In the genomic region with DNA sequence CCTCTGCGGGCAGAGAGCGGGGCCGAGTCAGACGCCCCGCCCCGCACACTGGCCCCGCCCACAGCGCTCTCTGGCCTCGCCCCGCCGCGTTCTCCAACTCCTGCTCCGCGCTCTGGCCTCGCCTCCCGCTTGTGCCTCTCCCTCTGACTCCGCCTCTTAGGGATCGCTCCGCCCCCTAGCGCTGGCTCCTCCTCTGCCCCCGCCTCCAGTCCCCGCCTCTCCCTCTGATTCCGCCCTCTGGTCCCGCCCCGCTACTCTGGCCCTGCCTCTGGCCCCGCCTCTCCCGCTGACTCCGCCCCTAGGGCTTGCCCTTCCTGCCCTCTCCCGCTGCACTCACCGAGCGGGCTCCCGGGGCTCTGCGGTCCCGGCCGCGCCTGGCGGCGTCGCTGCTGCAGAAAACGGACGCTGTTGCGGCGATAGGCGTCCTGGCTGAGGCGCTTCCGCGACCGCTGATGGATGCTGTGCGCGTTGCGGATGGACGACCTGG, we compare ENCODE assay signal across 8 cellular contexts.
DNase-seq lines count a peak whose midpoint lies in the region; ATAC-seq, FAIRE-seq and TF ChIP-seq lines count a peak whose summit lies in the region.
"Not testable (repeated sequence)": the region's sequence is repeated elsewhere in the genome, so short reads cannot be mapped to it uniquely, and the experiment has no call there.

No MANE protein-coding gene starts in this region.

- not testable (repeated sequence) for H3K4me1 Mint-ChIP-seq in stimulated activated naive B cell treated with anti-CD40 and anti-IgM and Interleukin-4, amounts not matched to agents 10 μg/mL and 1 μg/mL and 100 μg/mL, for 72 hours

- H3K27me3 Mint-ChIP-seq in stimulated activated naive B cell treated with anti-CD40 and anti-IgM and Interleukin-4, amounts not matched to agents 10 μg/mL and 1 μg/mL and 100 μg/mL, for 72 hours = not testable (repeated sequence)

- DNase-seq in H54 (ENCODE audit: insufficient read length, low spot score); astrocyte of the spinal cord (ENCODE audit: low read depth, low spot score); hepatocyte (ENCODE audit: low spot score); retinal pigment epithelial cell (ENCODE audit: low read depth): not testable (repeated sequence)
- peak; percentile 94 for DNase-seq in activated CD4-positive, alpha-beta T cell treated with anti-CD3 and anti-CD28 coated beads, Interleukin-2, amount 50 U/mL, for 1 hour
- DNase-seq in stimulated activated naive B cell treated with anti-CD40 and anti-IgM and Interleukin-4, amounts not matched to agents 10 μg/mL and 1 μg/mL and 100 μg/mL, for 72 hours = peak; percentile 89

- TF ChIP-seq CTCF in astrocyte of the spinal cord (IDR thresholded peaks at IDR 0.05; ENCODE audit: low read depth, low read length); hepatocyte (IDR thresholded peaks at IDR 0.05; ENCODE audit: poor library complexity); retinal pigment epithelial cell (conservative IDR thresholded peaks at IDR 0.05; ENCODE audit: low read depth, low read length): not testable (repeated sequence)

- H3K4me1 ChIP-seq in hepatocyte (ENCODE audit: insufficient read depth) = not testable (repeated sequence)

- not testable (repeated sequence) for H4K20me1 ChIP-seq in hepatocyte (ENCODE audit: insufficient read depth, poor library complexity, severe bottlenecking)

- H3K9me3 ChIP-seq in hepatocyte (ENCODE audit: low read depth) = not testable (repeated sequence)

- peak overlapping the region; percentile 29 for H3K4me3 ChIP-seq in astrocyte of the spinal cord (ENCODE audit: low read depth, low read length)
- H3K4me3 ChIP-seq in hepatocyte = not testable (repeated sequence)
- H3K4me3 ChIP-seq in retinal pigment epithelial cell (ENCODE audit: low read length) = peak overlapping the region; percentile 34

- peak overlapping the region; percentile 37 for H3K27ac Mint-ChIP-seq in stimulated activated naive B cell treated with anti-CD40 and anti-IgM and Interleukin-4, amounts not matched to agents 10 μg/mL and 1 μg/mL and 100 μg/mL, for 72 hours

- not testable (repeated sequence) for H3K36me3 ChIP-seq in hepatocyte (replicated peaks; ENCODE audit: insufficient read depth, low read depth)

- in situ Hi-C loops in astrocyte of the spinal cord (cut with HindIII; ENCODE audit: low sequenced_read_pairs) = not testable (repeated sequence)

- not testable (repeated sequence) for H3K27ac ChIP-seq in hepatocyte

- H3K4me3 Mint-ChIP-seq in stimulated activated naive B cell treated with anti-CD40 and anti-IgM and Interleukin-4, amounts not matched to agents 10 μg/mL and 1 μg/mL and 100 μg/mL, for 72 hours = peak overlapping the region; percentile 44 to 61

- TF ChIP-seq POLR2A in GM18505 (IDR thresholded peaks at IDR 0.05; ENCODE audit: borderline replicate concordance, extremely low read depth, insufficient read depth, insufficient read length) = not testable (repeated sequence)
- TF ChIP-seq POLR2A in H54 (IDR thresholded peaks at IDR 0.05; ENCODE audit: low read depth, low read length) = peak; percentile 30; the same call in 1 of the 2 replicates

- ATAC-seq in GM18505 (IDR thresholded peaks at IDR 0.05; ENCODE audit: unreplicated experiment) (peak; percentile 89), HG03520 (IDR thresholded peaks at IDR 0.05; ENCODE audit: unreplicated experiment) (peak; percentile 83)
- peak; percentile 89 to 93 for ATAC-seq in stimulated activated naive B cell treated with anti-CD40 and anti-IgM and Interleukin-4, amounts not matched to agents 10 μg/mL and 1 μg/mL and 100 μg/mL, for 72 hours (replicated peaks)

- H3K36me3 Mint-ChIP-seq in stimulated activated naive B cell treated with anti-CD40 and anti-IgM and Interleukin-4, amounts not matched to agents 10 μg/mL and 1 μg/mL and 100 μg/mL, for 72 hours = not testable (repeated sequence)

- H3K4me2 ChIP-seq in hepatocyte = peak overlapping the region; percentile 74

- H2AFZ ChIP-seq in hepatocyte = not testable (repeated sequence)

- not testable (repeated sequence) for H3K27me3 ChIP-seq in hepatocyte

- WGBS in hepatocyte (ENCODE audit: low lambda C conversion rate, missing lambda C conversion rate) = 0% methylated on average over 8 of the region's 52 CpGs

- H3K9me3 Mint-ChIP-seq in stimulated activated naive B cell treated with anti-CD40 and anti-IgM and Interleukin-4, amounts not matched to agents 10 μg/mL and 1 μg/mL and 100 μg/mL, for 72 hours = not testable (repeated sequence)

- FAIRE-seq in H54 (lab: Jason Lieb, UNC) = peak; percentile 79

- H3K79me2 ChIP-seq in hepatocyte = not testable (repeated sequence)

- not testable (repeated sequence) for H3K9me2 ChIP-seq in hepatocyte (replicated peaks; ENCODE audit: insufficient read depth)
